In genomic region chr1:62799688-62800087, GRCh38 we compare ENCODE assay signal across 21 cellular contexts. TPM values are rescaled to one million over a fixed set of nuclear protein-coding genes. Genes with fewer than 3 reads are reported as not detected.
A peak's percentile ranks its signal among the peaks of the same experiment; 100 is the strongest.
DNase-seq lines count a peak whose midpoint lies in the region; ATAC-seq, FAIRE-seq and TF ChIP-seq lines count a peak whose summit lies in the region.
"Had no signal": no experiment of that assay in that cellular context is flagged by ENCODE, and none has a peak within 500 bp of the region (broad histone marks: within the 10 kb centered on the region; RNA-seq: fewer than 3 reads in every experiment).

No MANE protein-coding gene starts in this region.

- TF ChIP-seq EP300 in K562 (IDR thresholded peaks at IDR 0.05; ENCODE audit: low read length), result no peak

- no peak for TF ChIP-seq RAD21 in K562 (CRISPR knock-in tag; conservative IDR thresholded peaks at IDR 0.05 in 1 of 2, IDR thresholded peaks at IDR 0.05 in 1 of 2)

- peaks cover 54% of the 10 kb centered on the region for H3K4me1 Mint-ChIP-seq in stimulated activated memory B cell treated with anti-CD40 and anti-IgM and Interleukin-4, amounts not matched to agents 10 μg/mL and 1 μg/mL and 100 μg/mL, for 72 hours

- POLR2A ChIA-PET in K562 (lab: Yijun Ruan, JAX), result no interaction called here

- no peaks in the 10 kb centered on the region for H3K9me2 ChIP-seq in OCI-LY1 (ENCODE audit: low read depth, low read length)

- DNase-seq in GM12891 (ENCODE audit: insufficient read length, low spot score) (no peak), K562 (ENCODE audit: extremely low read depth in 1 of 4, low spot score in 3 of 4) (no peak), NCI-H128 (lab: John Stamatoyannopoulos, UW; ENCODE audit: unreplicated experiment) (no peak), body of pancreas (no peak), HT-29 (ENCODE audit: low spot score) (no peak)
- DNase-seq: CD4-positive, alpha-beta memory T cell; DND-41; NCI-H1092; NCI-H1436 treated with DMSO at 0.1 percent for 48 hours; NCI-H1930; NCI-H226; NCI-H510A treated with DMSO at 0.1 percent for 48 hours; NCI-H774; PC-9; SHP77; SW 1271 had no signal

- no peak overlapping the region for H2AFZ ChIP-seq in OCI-LY1 (ENCODE audit: low read length)
- H2AFZ ChIP-seq in K562 (ENCODE audit: low read depth, low read length), result no peak overlapping the region
- H2AFZ ChIP-seq: PC-9 had no signal

- H3K4me2 ChIP-seq in OCI-LY1 (ENCODE audit: low read length), result no peak overlapping the region; the same call in 1 of the 2 replicates
- no peak overlapping the region for H3K4me2 ChIP-seq in K562 (ENCODE audit: insufficient read depth, low read length)
- H3K4me2 ChIP-seq: PC-9 had no signal

- H3K9ac ChIP-seq in OCI-LY1 (ENCODE audit: low read length), result no peak overlapping the region
- no peak overlapping the region for H3K9ac ChIP-seq in K562 (ENCODE audit: insufficient read depth in 1 of 2, low read depth in 2 of 2, low read length in 2 of 2)

- ATAC-seq in K562, result no peak
- no peak for ATAC-seq in stimulated activated memory B cell treated with anti-CD40 and anti-IgM and Interleukin-4, amounts not matched to agents 10 μg/mL and 1 μg/mL and 100 μg/mL, for 72 hours
- no peak for ATAC-seq in HG03565 (IDR thresholded peaks at IDR 0.05; ENCODE audit: unreplicated experiment)
- no peak for ATAC-seq in body of pancreas
- ATAC-seq: HCT116 had no signal

- TF ChIP-seq POLR2A in GM12891 (IDR thresholded peaks at IDR 0.05; ENCODE audit: low read depth, low read length) (no peak), K562 (conservative IDR thresholded peaks at IDR 0.05) (no peak), body of pancreas (IDR thresholded peaks at IDR 0.05) (no peak)

- TF ChIP-seq CTCF in OCI-LY1 (IDR thresholded peaks at IDR 0.05; ENCODE audit: low read length) (no peak), K562 (IDR thresholded peaks at IDR 0.05 in 2 of 3, conservative IDR thresholded peaks at IDR 0.05 in 1 of 3; ENCODE audit: insufficient read depth in 2 of 3, low read depth in 1 of 3, low read length in 3 of 3) (no peak), body of pancreas (IDR thresholded peaks at IDR 0.05) (no peak)

- H3K9me1 ChIP-seq in K562 (ENCODE audit: control insufficient read depth, insufficient read depth, low read length), result no peaks in the 10 kb centered on the region

- H3K4me1 ChIP-seq in OCI-LY1 (ENCODE audit: insufficient read depth, low read length, severe bottlenecking) (peaks cover 34% of the 10 kb centered on the region), K562 (replicated peaks in 1 of 2; ENCODE audit: control insufficient read depth in 2 of 2, insufficient read depth in 2 of 2, low read length in 2 of 2) (no peaks in the 10 kb centered on the region), body of pancreas (no peaks in the 10 kb centered on the region)

- H3K27ac Mint-ChIP-seq in stimulated activated memory B cell treated with anti-CD40 and anti-IgM and Interleukin-4, amounts not matched to agents 10 μg/mL and 1 μg/mL and 100 μg/mL, for 72 hours, result peak overlapping the region; percentile 84

- peaks cover 4% of the 10 kb centered on the region for H3K9me3 Mint-ChIP-seq in stimulated activated memory B cell treated with anti-CD40 and anti-IgM and Interleukin-4, amounts not matched to agents 10 μg/mL and 1 μg/mL and 100 μg/mL, for 72 hours
- H3K9me3 Mint-ChIP-seq: CD4-positive, alpha-beta memory T cell had no signal

- H3F3A ChIP-seq in OCI-LY1 (ENCODE audit: insufficient read depth, low read length), result peaks cover 10% of the 10 kb centered on the region

- H3K4me3 Mint-ChIP-seq in stimulated activated memory B cell treated with anti-CD40 and anti-IgM and Interleukin-4, amounts not matched to agents 10 μg/mL and 1 μg/mL and 100 μg/mL, for 72 hours, result peak overlapping the region; percentile 19
- H3K4me3 Mint-ChIP-seq: CD4-positive, alpha-beta memory T cell had no signal

- H3K36me3 Mint-ChIP-seq in stimulated activated memory B cell treated with anti-CD40 and anti-IgM and Interleukin-4, amounts not matched to agents 10 μg/mL and 1 μg/mL and 100 μg/mL, for 72 hours, result peaks cover 6% of the 10 kb centered on the region

- intact Hi-C loops in K562 (cut with micrococcal nuclease), result no loop called here
- intact Hi-C loops in body of pancreas (cut with DNase I), result no loop called here

- H3K27me3 ChIP-seq in OCI-LY1 (ENCODE audit: insufficient read depth, low read length), result no peaks in the 10 kb centered on the region
- H3K27me3 ChIP-seq in K562 (ENCODE audit: control insufficient read depth in 2 of 2, insufficient read depth in 2 of 2, low read length in 2 of 2), result no peaks in the 10 kb centered on the region
- no peaks in the 10 kb centered on the region for H3K27me3 ChIP-seq in body of pancreas

- H3K27me3 Mint-ChIP-seq in stimulated activated memory B cell treated with anti-CD40 and anti-IgM and Interleukin-4, amounts not matched to agents 10 μg/mL and 1 μg/mL and 100 μg/mL, for 72 hours, result no peaks in the 10 kb centered on the region
- H3K27me3 Mint-ChIP-seq: CD4-positive, alpha-beta memory T cell had no signal

- no peaks in the 10 kb centered on the region for H4K20me1 ChIP-seq in OCI-LY1 (ENCODE audit: insufficient read depth, low read length)
- H4K20me1 ChIP-seq in K562 (replicated peaks; ENCODE audit: control insufficient read depth, insufficient read depth, low read length), result no peaks in the 10 kb centered on the region

- in situ Hi-C loops in K562 (cut with MboI), result no loop called here

- no TSS peak for BruUV-seq in K562 (replicated peaks; lab: Mats Ljungman, UMichigan)

- FAIRE-seq in GM12891 (lab: Jason Lieb, UNC) (peak; percentile 13), K562 (lab: Jason Lieb, UNC) (no peak)
- FAIRE-seq: H1 had no signal

- 30% methylated on average over 2 of the region's 2 CpGs for WGBS in K562 (ENCODE audit: insufficient coverage, low coverage, missing lambda C conversion rate)
- WGBS in body of pancreas, 2 donors, result 86 to 93% methylated on average over 2 of the region's 2 CpGs

- H3K79me2 ChIP-seq in OCI-LY1 (ENCODE audit: insufficient read depth, low read length) (peaks cover 32% of the 10 kb centered on the region; the same call in 1 of the 2 replicates), K562 (ENCODE audit: control insufficient read depth, insufficient read depth, low read length) (no peaks in the 10 kb centered on the region)

- H3K27ac ChIP-seq in OCI-LY1 (ENCODE audit: low read depth, low read length, poor library complexity, severe bottlenecking), result peak overlapping the region; percentile 77
- no peak overlapping the region for H3K27ac ChIP-seq in K562 (ENCODE audit: extremely low read depth, low read depth, low read length)
- peak overlapping the region in 1 of 4 donors; percentile 29 for H3K27ac ChIP-seq in body of pancreas
- H3K27ac ChIP-seq: PC-9 had no signal

- H3K9me3 ChIP-seq in OCI-LY1 (ENCODE audit: low read length), result no peaks in the 10 kb centered on the region
- no peaks in the 10 kb centered on the region for H3K9me3 ChIP-seq in K562 (replicated peaks; ENCODE audit: control insufficient read depth, insufficient read depth, low read depth, low read length)
- H3K9me3 ChIP-seq in body of pancreas, result no peaks in the 10 kb centered on the region

- CTCF ChIA-PET in K562 (lab: Yijun Ruan, JAX; ENCODE audit: low intra/inter-chr PET ratio), result no interaction called here

- H3K4me3 ChIP-seq in OCI-LY1 (ENCODE audit: low read depth, low read length, poor library complexity, severe bottlenecking) (no peak overlapping the region), K562 (no peak overlapping the region), body of pancreas (no peak overlapping the region)
- H3K4me3 ChIP-seq: PC-9 had no signal

- no peaks in the 10 kb centered on the region; the same call in 1 of the 2 replicates for H3K36me3 ChIP-seq in OCI-LY1 (ENCODE audit: insufficient read depth, low read length)
- H3K36me3 ChIP-seq in K562 (ENCODE audit: control insufficient read depth, insufficient read depth, low read length), result no peaks in the 10 kb centered on the region
- no peaks in the 10 kb centered on the region for H3K36me3 ChIP-seq in body of pancreas (replicated peaks in 1 of 2; ENCODE audit: insufficient read depth in 1 of 2, low read depth in 2 of 2)

TF ChIP-seq in GM12891, 5 proteins besides CTCF, POLR2A, EP300 and RAD21:
- no peak for TF ChIP-seq POLR2AphosphoS5 (IDR thresholded peaks at IDR 0.05; ENCODE audit: low read depth, low read length)
- no peak for TF ChIP-seq POU2F2 (IDR thresholded peaks at IDR 0.05; ENCODE audit: low read depth, low read length)
- no peak for TF ChIP-seq TAF1 (IDR thresholded peaks at IDR 0.05; ENCODE audit: low read depth, low read length)
- no peak for TF ChIP-seq PAX5 (IDR thresholded peaks at IDR 0.05; ENCODE audit: insufficient read depth, low read length, severe bottlenecking)
- TF ChIP-seq SPI1 (IDR thresholded peaks at IDR 0.05; ENCODE audit: low read depth, low read length), result no peak

RNA-seq across cellular contexts. Expression of gene ATG4C, which starts 15.8 kb away (rescaled TPM):
- 8.4 TPM for polyA plus RNA-seq in GM12891 (2012; ENCODE audit: low read depth, missing spikeins)
- total RNA-seq in K562 (2011; cell fraction: chromatin; rRNA removed; ENCODE audit: low replicate concordance), result 6.2 and 23.0 TPM in 2 replicates
- total RNA-seq in K562 (2011; cell fraction: nucleolus; rRNA removed), result 1.0 and 1.4 TPM in 2 replicates
- total RNA-seq in K562 (2011; cell fraction: nucleoplasm; rRNA removed), result 3.1 and 4.4 TPM in 2 replicates
- total RNA-seq in K562 (2014; rRNA removed), result 7.0 and 7.6 TPM in 2 replicates
- total RNA-seq in K562 (2014; rRNA removed; fragmentation: Illumina TruSeq; extraction: Trizol), result 14.4 and 17.5 TPM in 2 replicates
- 9.5 and 10.4 TPM in 2 replicates for total RNA-seq in K562 (2015; rRNA removed; fragmentation: Illumina TruSeq; extraction: Trizol)
- 15.2 and 16.1 TPM in 2 replicates for total RNA-seq in K562 (2021)
- 13.7 and 21.3 TPM in 2 replicates for polyA plus RNA-seq in K562 (2011; rRNA removed)
- polyA plus RNA-seq in K562 (2011; cell fraction: cytosol; rRNA removed), result 2.3 and 4.5 TPM in 2 replicates
- 3.9 and 5.5 TPM in 2 replicates for polyA plus RNA-seq in K562 (2011; cell fraction: nucleus; rRNA removed)
- 11.6 and 11.7 TPM in 2 replicates for polyA plus RNA-seq in K562 (2012)
- 17.5 and 22.6 TPM in 2 replicates for polyA plus RNA-seq in K562 (2014; fragmentation: Illumina TruSeq; extraction: Trizol)
- polyA plus RNA-seq in K562 (2014; fragmentation: Nextera tagmentation; extraction: Ambion mirVana), result 10 to 100 TPM; 35.4 to 35.8 TPM
- 12.1 and 14.9 TPM in 2 replicates for polyA plus RNA-seq in K562 (2014; rRNA removed)
- polyA minus RNA-seq in K562 (2011; rRNA and poly(A)+ RNA removed), result 16.7 and 17.6 TPM in 2 replicates
- polyA minus RNA-seq in K562 (2011; cell fraction: cytosol; rRNA and poly(A)+ RNA removed), result 5.9 and 7.6 TPM in 2 replicates
- polyA minus RNA-seq in K562 (2011; cell fraction: nucleus; rRNA and poly(A)+ RNA removed), result 4.4 and 7.7 TPM in 2 replicates
- total RNA-seq in body of pancreas, result 1 to 10 TPM; 2.3 to 4.9 TPM
- 1.6 and 3.7 TPM in 2 replicates for total RNA-seq in HT-29 (2014; rRNA removed; shearing (Covaris generic))
